In the genomic region with DNA sequence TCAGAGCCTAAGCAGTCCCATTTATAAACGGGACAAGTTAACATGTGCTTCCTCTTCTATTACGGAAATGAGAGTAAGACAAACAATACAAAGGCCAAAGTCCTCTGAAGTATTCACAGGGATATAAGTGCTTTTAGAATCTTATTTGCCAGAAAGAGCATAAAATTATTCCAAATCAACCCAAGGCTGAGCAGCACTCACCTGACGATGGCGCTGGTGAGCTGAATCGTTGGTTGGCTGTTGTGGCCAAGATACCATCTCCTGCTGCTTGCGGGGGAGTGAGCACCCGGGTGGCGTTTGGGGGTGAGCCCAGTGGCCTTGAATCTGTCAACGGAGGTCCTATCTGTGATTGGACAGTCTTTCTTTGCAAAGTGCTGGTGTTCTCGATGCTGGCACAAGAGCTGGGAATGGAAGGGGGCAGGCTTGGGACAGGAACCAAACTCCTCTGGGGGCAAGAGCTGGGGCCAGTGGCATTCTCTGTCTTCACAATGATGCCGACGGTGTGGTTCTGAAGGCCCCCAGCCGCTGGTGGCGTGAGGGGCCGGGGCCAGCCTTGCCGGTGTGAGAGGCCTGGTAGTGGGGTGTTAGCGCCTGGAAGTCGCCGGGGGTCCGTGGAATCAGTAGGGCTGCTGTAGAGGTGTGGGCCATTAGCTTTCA, we compare ENCODE assay signal across 1 cellular context.
TF ChIP-seq lines count a peak whose summit lies in the region.

No MANE protein-coding gene starts in this region.

TF ChIP-seq in SK-N-SH, 30 proteins besides CTCF, POLR2A, EP300 and RAD21 (continued from another document):
- no peak for TF ChIP-seq FOXM1 (IDR thresholded peaks at IDR 0.05; ENCODE audit: low read depth)
- no peak for TF ChIP-seq SMC3 (IDR thresholded peaks at IDR 0.05; ENCODE audit: low read depth, low read length)
- TF ChIP-seq JUND (IDR thresholded peaks at IDR 0.05) = no peak
